In the genomic region with DNA sequence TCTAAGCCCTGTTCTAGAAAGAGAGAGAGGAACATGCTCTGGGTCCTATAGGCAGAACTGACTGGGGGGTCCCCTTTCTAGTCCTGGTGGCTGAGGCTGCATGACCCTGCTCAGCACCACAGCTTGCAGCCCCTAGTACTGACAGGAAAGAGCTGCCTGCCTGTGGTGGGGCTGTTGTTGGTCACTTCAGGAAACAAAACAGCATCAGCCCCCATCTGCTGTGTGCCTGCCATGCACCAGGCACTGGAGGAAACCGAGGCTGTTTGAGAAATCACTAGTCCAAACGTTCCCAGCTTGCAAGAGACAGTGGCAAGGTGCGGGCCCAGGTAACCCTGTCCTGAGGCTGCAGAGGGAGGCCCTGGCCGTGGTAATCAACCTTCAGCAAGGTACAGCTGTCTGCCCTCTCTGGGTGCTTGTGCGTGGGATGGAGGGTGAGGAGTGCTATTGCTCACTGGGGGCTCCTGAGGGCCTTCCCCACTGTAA, we compare ENCODE assay signal across 14 cellular contexts.
A peak's percentile ranks its signal among the peaks of the same experiment; 100 is the strongest.
DNase-seq lines count a peak whose midpoint lies in the region; ATAC-seq, FAIRE-seq and TF ChIP-seq lines count a peak whose summit lies in the region.
"Had no signal": no experiment of that assay in that cellular context is flagged by ENCODE, and none has a peak within 500 bp of the region (broad histone marks: within the 10 kb centered on the region; RNA-seq: fewer than 3 reads in every experiment).

No MANE protein-coding gene starts in this region.

- H3K27me3 ChIP-seq in effector memory CD4-positive, alpha-beta T cell (replicated peaks; ENCODE audit: control insufficient read depth, insufficient read depth, low read length, poor library complexity, severe bottlenecking) = no peaks in the 10 kb centered on the region
- H3K27me3 ChIP-seq: tibial nerve had no signal

- H3K4me1 ChIP-seq in effector memory CD4-positive, alpha-beta T cell (ENCODE audit: control insufficient read depth, insufficient read depth, low read length, poor library complexity, severe bottlenecking) = peaks cover 10% of the 10 kb centered on the region

- DNase-seq in naive B cell = no peak
- DNase-seq in RPMI8226 = no peak
- no peak for DNase-seq in urothelium cell line (ENCODE audit: low spot score)
- DNase-seq in H54 (ENCODE audit: insufficient read length, low spot score) = no peak
- no peak for DNase-seq in effector memory CD4-positive, alpha-beta T cell
- DNase-seq: DMS79 treated with DMSO at 0.1 percent for 48 hours; GOT3; PC-3; stimulated activated CD4-positive, alpha-beta T cell treated with anti-CD3 and anti-CD28 coated beads, Interleukin-2, amount 100 ng/mL, for 24 hours had no signal

- H3K4me1 Mint-ChIP-seq in naive B cell = peaks cover 58 to 84% (median 81%) of the 10 kb centered on the region in 3 donors

- H3K4me3 Mint-ChIP-seq in naive B cell = peak overlapping the region in 5 of 8 donors; percentile 27 to 68 (median 49)
- H3K4me3 Mint-ChIP-seq: WTC11 had no signal

- H3K9me3 Mint-ChIP-seq in naive B cell = no peaks in the 10 kb centered on the region

- peaks cover 25% of the 10 kb centered on the region for H3K36me3 ChIP-seq in effector memory CD4-positive, alpha-beta T cell (ENCODE audit: control insufficient read depth, insufficient read depth, low read length)

- no peak overlapping the region for H3K4me3 ChIP-seq in effector memory CD4-positive, alpha-beta T cell (ENCODE audit: insufficient read depth, low read depth, low read length, poor library complexity, severe bottlenecking)
- H3K4me3 ChIP-seq: tibial nerve had no signal

- ATAC-seq in GM18867 (IDR thresholded peaks at IDR 0.05; ENCODE audit: unreplicated experiment) (peak; percentile 38), GM21447 (IDR thresholded peaks at IDR 0.05; ENCODE audit: unreplicated experiment) (peak; percentile 68), HG03354 (IDR thresholded peaks at IDR 0.05; ENCODE audit: poor library complexity, severe bottlenecking, unreplicated experiment) (peak; percentile 73), naive B cell (ENCODE audit: low read depth in 2 of 2) (peak; percentile 12 to 15)
- ATAC-seq: PC-3 had no signal

- no peak for FAIRE-seq in urothelium cell line (lab: Jason Lieb, UNC)
- no peak for FAIRE-seq in H54 (lab: Jason Lieb, UNC)

- peak overlapping the region; percentile 67 to 93 (median 78) for H3K27ac Mint-ChIP-seq in naive B cell
- H3K27ac Mint-ChIP-seq: WTC11 had no signal

- H3K36me3 Mint-ChIP-seq in naive B cell = peaks cover 0 to 7% of the 10 kb centered on the region in 2 donors

- H3K27me3 Mint-ChIP-seq in naive B cell = no peaks in the 10 kb centered on the region

- no peaks in the 10 kb centered on the region for H3K9me3 ChIP-seq in effector memory CD4-positive, alpha-beta T cell (ENCODE audit: control insufficient read depth, low read length)
- H3K9me3 ChIP-seq: tibial nerve had no signal

- TF ChIP-seq POLR2A in H54 (IDR thresholded peaks at IDR 0.05; ENCODE audit: low read depth, low read length) = no peak

- H3K27ac ChIP-seq in effector memory CD4-positive, alpha-beta T cell (ENCODE audit: insufficient read depth, low read length, poor library complexity, severe bottlenecking) = no peak overlapping the region

Comparison
In these comparisons a context has a peak if more than half of its experiments do, and no peak if none do; other contexts are left out.
1. ATAC-seq: peak in every context shown above with its lines; median percentile 73 in HG03354; 68 in GM21447; 38 in GM18867; 14 in naive B cell.